Comparison of ENCODE assay signal across 13 cellular contexts in the genomic region with DNA sequence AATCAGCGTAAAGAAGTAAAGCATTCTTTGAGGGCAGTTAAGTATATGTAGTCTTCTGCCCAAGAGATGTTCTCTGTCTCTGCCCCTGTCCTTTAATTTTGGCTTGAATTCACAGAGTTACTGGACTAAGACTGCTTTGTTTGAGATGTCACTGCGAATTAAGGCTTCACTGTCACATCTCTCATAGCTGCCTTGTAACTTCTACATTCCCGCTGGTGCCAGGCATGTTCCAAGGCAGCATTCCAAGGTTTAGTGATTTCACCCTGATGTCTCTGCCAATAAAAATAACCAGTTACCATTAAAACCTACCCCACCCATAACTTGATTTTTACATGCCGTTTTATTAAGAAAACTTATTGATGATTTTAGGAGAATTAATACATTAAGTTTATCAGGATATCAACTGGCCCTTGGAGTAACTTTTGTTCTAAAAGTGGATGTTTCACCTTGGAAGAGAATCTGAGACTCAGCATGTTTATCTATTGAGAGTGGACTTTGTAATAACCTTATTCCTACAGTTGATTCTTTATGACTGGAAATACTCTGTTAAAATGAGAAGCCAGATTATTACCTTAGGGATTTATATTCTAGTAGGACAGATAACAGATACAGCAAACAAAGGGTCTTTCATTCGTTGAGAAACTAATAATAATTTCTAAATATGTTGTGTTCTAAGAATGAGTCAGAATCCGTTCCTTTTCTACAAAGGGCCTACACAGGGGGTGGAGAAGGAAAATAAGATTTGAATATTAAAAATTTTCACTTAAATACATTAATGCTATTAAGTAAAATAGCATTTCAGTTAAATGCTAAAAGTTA.
DNase-seq lines count a peak whose midpoint lies in the region; ATAC-seq and TF ChIP-seq lines count a peak whose summit lies in the region.
"Had no signal": no experiment of that assay in that cellular context is flagged by ENCODE, and none has a peak within 500 bp of the region (broad histone marks: within the 10 kb centered on the region; RNA-seq: fewer than 3 reads in every experiment).

No MANE protein-coding gene starts in this region.

- H2BK20ac ChIP-seq in IMR-90 (ENCODE audit: low read depth, low read length) = no peak overlapping the region

- H2AK5ac ChIP-seq in IMR-90 (ENCODE audit: low read depth, low read length) = no peak overlapping the region

- H3K56ac ChIP-seq in IMR-90 (ENCODE audit: extremely low read depth, insufficient read depth, low read length) = no peak overlapping the region

- no peaks in the 10 kb centered on the region for H4K20me1 ChIP-seq in IMR-90 (ENCODE audit: insufficient read depth, low read length)
- H4K20me1 ChIP-seq in hepatocyte (ENCODE audit: insufficient read depth, poor library complexity, severe bottlenecking) = no peaks in the 10 kb centered on the region

- intact Hi-C loops in IMR-90 (cut with micrococcal nuclease) (no loop called here), colonic mucosa (cut with DNase I) (no loop called here), A673 (cut with micrococcal nuclease; ENCODE audit: unreplicated experiment) (no loop called here)

- no peaks in the 10 kb centered on the region for H3K36me3 ChIP-seq in IMR-90 (ENCODE audit: control insufficient read depth, insufficient read depth, low read length)
- no peaks in the 10 kb centered on the region for H3K36me3 ChIP-seq in colonic mucosa
- H3K36me3 ChIP-seq in hepatocyte (replicated peaks; ENCODE audit: insufficient read depth, low read depth) = no peaks in the 10 kb centered on the region
- H3K36me3 ChIP-seq in A673 (ENCODE audit: insufficient read depth, low read length, poor library complexity, severe bottlenecking) = no peaks in the 10 kb centered on the region
- H3K36me3 ChIP-seq: gastrocnemius medialis had no signal

- no peaks in the 10 kb centered on the region for H3K9me1 ChIP-seq in IMR-90 (ENCODE audit: insufficient read depth, low read length)

- POLR2A ChIA-PET in IMR-90 (lab: Charles Lee; ENCODE audit: unreplicated experiment) (no interaction called here), A673 (lab: Charles Lee; ENCODE audit: low non-redundant PET) (no interaction called here)

- CTCF ChIA-PET in IMR-90 (lab: Yijun Ruan, JAX) = no interaction called here
- CTCF ChIA-PET in A673 (lab: Charles Lee) = interaction anchor here (0.7 kb wide), 1 partner anchor 502 kb away, joined by 3 read pairs; no protein-coding TSS in a partner anchor

- no peak overlapping the region for H3K4ac ChIP-seq in IMR-90 (ENCODE audit: low read depth, low read length)

- WGBS in IMR-90 (ENCODE audit: extremely low coverage in 2 of 2, insufficient read length in 1 of 2), 2 experiments = 20% methylated on average over 1 of the region's 6 CpGs; no CpG with 5 or more reads in 1 of the 2 experiments
- WGBS in hepatocyte (ENCODE audit: low lambda C conversion rate, missing lambda C conversion rate) = 59% methylated on average over 6 of the region's 6 CpGs

- H4K5ac ChIP-seq in IMR-90 (ENCODE audit: low read depth, low read length) = no peak overlapping the region

- no peak overlapping the region for H4K91ac ChIP-seq in IMR-90 (ENCODE audit: insufficient read depth, low read depth, low read length)

- TF ChIP-seq RAD21 in IMR-90 (IDR thresholded peaks at IDR 0.05; ENCODE audit: low read length) = no peak

- H3K9ac ChIP-seq in IMR-90 (ENCODE audit: low read depth, low read length) (no peak overlapping the region), colonic mucosa (ENCODE audit: low read depth in 2 of 2, low read length in 2 of 2) (no peak overlapping the region)

- H3K27ac ChIP-seq in IMR-90 (ENCODE audit: insufficient read depth, low read length) = no peak overlapping the region
- peak overlapping the region; percentile 46 for H3K27ac ChIP-seq in colonic mucosa
- peak overlapping the region; percentile 68 for H3K27ac ChIP-seq in hepatocyte
- peak overlapping the region; percentile 21 for H3K27ac ChIP-seq in temporal lobe (ENCODE audit: low read depth, low read length)
- no peak overlapping the region for H3K27ac ChIP-seq in A673 (ENCODE audit: low read depth, low read length, poor library complexity, severe bottlenecking)
- H3K27ac ChIP-seq: gastrocnemius medialis had no signal

- in situ Hi-C loops in IMR-90 (cut with MboI; ENCODE audit: low sequenced_read_pairs) = no loop called here

- no peaks in the 10 kb centered on the region for H3K27me3 ChIP-seq in IMR-90 (ENCODE audit: control insufficient read depth, insufficient read depth, low read length)
- H3K27me3 ChIP-seq in colonic mucosa = no peaks in the 10 kb centered on the region
- H3K27me3 ChIP-seq in hepatocyte = no peaks in the 10 kb centered on the region
- no peaks in the 10 kb centered on the region for H3K27me3 ChIP-seq in A673 (replicated peaks; ENCODE audit: insufficient read depth, low read depth, low read length, poor library complexity)
- H3K27me3 ChIP-seq: gastrocnemius medialis had no signal

- peaks cover 5 to 6% of the 10 kb centered on the region in 2 experiments; a peak in 2 of 4 replicates for H3K79me1 ChIP-seq in IMR-90 (ENCODE audit: low read depth in 1 of 2, low read length in 2 of 2)

- H2BK15ac ChIP-seq in IMR-90 (ENCODE audit: low read depth, low read length) = no peak overlapping the region

- H3K14ac ChIP-seq in IMR-90 (replicated peaks; ENCODE audit: low read depth, low read length) = peak overlapping the region; percentile 55; the same call in 1 of the 2 replicates

- no peak overlapping the region for H3K4me2 ChIP-seq in IMR-90 (ENCODE audit: low read depth, low read length)
- peak overlapping the region; percentile 10 for H3K4me2 ChIP-seq in hepatocyte

- H4K8ac ChIP-seq in IMR-90 (ENCODE audit: low read depth in 2 of 2, low read length in 2 of 2) = no peak overlapping the region

- no peaks in the 10 kb centered on the region for H3K9me3 ChIP-seq in IMR-90 (ENCODE audit: control insufficient read depth, insufficient read depth, low read length)
- H3K9me3 ChIP-seq in colonic mucosa = no peaks in the 10 kb centered on the region
- H3K9me3 ChIP-seq in hepatocyte (ENCODE audit: low read depth) = no peaks in the 10 kb centered on the region
- no peaks in the 10 kb centered on the region for H3K9me3 ChIP-seq in A673 (ENCODE audit: low read depth, low read length, poor library complexity, severe bottlenecking)
- H3K9me3 ChIP-seq: gastrocnemius medialis had no signal

- H3K4me3 ChIP-seq in IMR-90 (ENCODE audit: insufficient read depth, low read depth, low read length) = no peak overlapping the region
- no peak overlapping the region for H3K4me3 ChIP-seq in colonic mucosa
- no peak overlapping the region for H3K4me3 ChIP-seq in hepatocyte
- no peak overlapping the region for H3K4me3 ChIP-seq in A673 (ENCODE audit: low read depth, low read length, poor library complexity, severe bottlenecking)
- H3K4me3 ChIP-seq: gastrocnemius medialis, skin epidermis had no signal

- no peak overlapping the region for H2AFZ ChIP-seq in IMR-90 (replicated peaks; ENCODE audit: low read length, poor library complexity)
- H2AFZ ChIP-seq in hepatocyte = no peak overlapping the region

- peaks cover 10% of the 10 kb centered on the region for H3K79me2 ChIP-seq in hepatocyte

- dilution Hi-C loops in IMR-90 (cut with HindIII; ENCODE audit: low sequenced_read_pairs, unreplicated experiment) = no loop called here

- H2BK120ac ChIP-seq in IMR-90 (ENCODE audit: low read depth, low read length) = no peak overlapping the region

- TF ChIP-seq POLR2A in IMR-90 (IDR thresholded peaks at IDR 0.05; ENCODE audit: low read depth, low read length) = no peak

- DNase-seq in IMR-90 (no peak), colonic mucosa (no peak), hepatocyte (ENCODE audit: low spot score) (no peak), A673 (ENCODE audit: low spot score) (no peak)
- DNase-seq in stimulated activated naive CD4-positive, alpha-beta T cell (lab: John Stamatoyannopoulos, UW) = no peak
- DNase-seq in activated T-cell treated with anti-CD3 and anti-CD28 coated beads, Interleukin-2, amount 50 U/mL, for 1 hour = no peak
- DNase-seq: activated T-cell treated with anti-CD3 and anti-CD28 coated beads, Interleukin-2, amount 50 U/mL, for 48 hours; DMS53; gastrocnemius medialis; RPMI8226 had no signal

- TF ChIP-seq CTCF in IMR-90 (conservative IDR thresholded peaks at IDR 0.05; ENCODE audit: low read depth, low read length) = no peak
- TF ChIP-seq CTCF in colonic mucosa (IDR thresholded peaks at IDR 0.05) = no peak
- TF ChIP-seq CTCF in hepatocyte (IDR thresholded peaks at IDR 0.05; ENCODE audit: poor library complexity) = no peak
- no peak for TF ChIP-seq CTCF in A673 (conservative IDR thresholded peaks at IDR 0.05; ENCODE audit: low read depth, low read length)

- H3K9me2 ChIP-seq in hepatocyte (replicated peaks; ENCODE audit: insufficient read depth) = no peaks in the 10 kb centered on the region

- H3K23ac ChIP-seq in IMR-90 (ENCODE audit: low read depth, low read length) = peak overlapping the region; percentile 24; the same call in 1 of the 2 replicates

- BruUV-seq in IMR-90 (replicated peaks; lab: Mats Ljungman, UMichigan) = no TSS peak
- BruUV-seq in A673 (replicated peaks; lab: Mats Ljungman, UMichigan) = no TSS peak

- no peak overlapping the region for H3K18ac ChIP-seq in IMR-90 (ENCODE audit: low read depth, low read length)

- H3K4me1 ChIP-seq in IMR-90 (ENCODE audit: control insufficient read depth, insufficient read depth, low read length) = peaks cover 3% of the 10 kb centered on the region; the same call in 1 of the 2 replicates
- peaks cover 6% of the 10 kb centered on the region for H3K4me1 ChIP-seq in colonic mucosa
- H3K4me1 ChIP-seq in hepatocyte (ENCODE audit: insufficient read depth) = peaks cover 19% of the 10 kb centered on the region
- H3K4me1 ChIP-seq in A673 (ENCODE audit: insufficient read depth, low read length, poor library complexity, severe bottlenecking) = no peaks in the 10 kb centered on the region

- H2BK5ac ChIP-seq in IMR-90 (ENCODE audit: low read depth, low read length, poor library complexity, severe bottlenecking) = no peak overlapping the region

- ATAC-seq in IMR-90 (ENCODE audit: low read depth) = peak; percentile 32; the same call in 1 of the 2 replicates
- ATAC-seq: gastrocnemius medialis, HepG2 had no signal

- no peak overlapping the region for H2AK9ac ChIP-seq in IMR-90 (replicated peaks; ENCODE audit: low read depth, low read length, poor library complexity)

TF ChIP-seq in IMR-90, 13 proteins besides CTCF, POLR2A, EP300 and RAD21 (continues in another document):
- no peak for TF ChIP-seq RFX5 (IDR thresholded peaks at IDR 0.05; ENCODE audit: low read depth, low read length)
- TF ChIP-seq MAZ (IDR thresholded peaks at IDR 0.05; ENCODE audit: borderline replicate concordance, low read depth, low read length) = no peak
- TF ChIP-seq CEBPB (IDR thresholded peaks at IDR 0.05; ENCODE audit: low read depth, low read length) = no peak
- TF ChIP-seq RCOR1 (IDR thresholded peaks at IDR 0.05; ENCODE audit: insufficient replicate concordance, low read length) = no peak
- no peak for TF ChIP-seq NFE2L2 (IDR thresholded peaks at IDR 0.05; ENCODE audit: low read depth, low read length)
- TF ChIP-seq CHD1 (IDR thresholded peaks at IDR 0.05; ENCODE audit: low read depth, low read length) = no peak
- no peak for TF ChIP-seq SMC3 (IDR thresholded peaks at IDR 0.05; ENCODE audit: low read depth, low read length)
- TF ChIP-seq MXI1 (IDR thresholded peaks at IDR 0.05; ENCODE audit: borderline replicate concordance, low read depth, low read length) = no peak
- TF ChIP-seq BHLHE40 (IDR thresholded peaks at IDR 0.05; ENCODE audit: low read depth, low read length) = no peak

Comparison
In these comparisons a context has a peak if more than half of its experiments do, and no peak if none do; other contexts are left out.
1. H3K27ac ChIP-seq: peak in colonic mucosa (single experiment), hepatocyte (single experiment) and temporal lobe (single experiment); none in IMR-90 (single experiment) and A673 (single experiment).